In genomic region chr4:53235547-53235946, GRCh38 we compare ENCODE assay signal across 30 cellular contexts.
DNase-seq lines count a peak whose midpoint lies in the region; ATAC-seq, FAIRE-seq and TF ChIP-seq lines count a peak whose summit lies in the region.
"Had no signal": no experiment of that assay in that cellular context is flagged by ENCODE, and none has a peak within 500 bp of the region (broad histone marks: within the 10 kb centered on the region; RNA-seq: fewer than 3 reads in every experiment).

No MANE protein-coding gene starts in this region.

- peak; percentile 28 for DNase-seq in GM06990 (ENCODE audit: extremely low read depth, insufficient read length)
- DNase-seq in MV-4-11 (lab: John Stamatoyannopoulos, UW): peak; percentile 56
- no peak for DNase-seq in kidney
- no peak for DNase-seq in activated naive CD4-positive, alpha-beta T cell treated with Interleukin-2 at 50 U/mL for 16 hours
- DNase-seq in NCI-H1092 (lab: John Stamatoyannopoulos, UW): no peak
- no peak for DNase-seq in Caco-2
- DNase-seq: activated CD4-positive, alpha-beta T cell treated with anti-CD3 and anti-CD28 coated beads for 1 hour; activated effector memory CD4-positive, alpha-beta T cell treated with Interleukin-2 at 50 U/mL for 16 hours; activated T-cell treated with anti-CD3 and anti-CD28 coated beads for 4 hours; CD8-positive, alpha-beta T cell; DMS 273 treated with DMSO at 0.1 percent for 48 hours; left colon; NCI-H1694; NCI-H510A; OCI-M1; pancreas; retina; SK-N-SH; stimulated activated naive CD8-positive, alpha-beta T cell treated with anti-CD3 and anti-CD28 coated beads, Interleukin-15, amount 100 ng/mL, for 72 hours; T-helper 17 cell; thyroid gland had no signal

- POLR2A ChIA-PET in Caco-2 (lab: Charles Lee): no interaction called here

- H3K4me3 Mint-ChIP-seq in Caco-2 (ENCODE audit: unreplicated experiment): no peak overlapping the region
- H3K4me3 Mint-ChIP-seq: CD8-positive, alpha-beta T cell; dendritic cell treated with granulocyte-macrophage colony-stimulating factor and Interleukin-4, amounts not matched to agents 40 ng/mL and 50 ng/mL, for 4 days; neural crest cell; stimulated activated naive CD8-positive, alpha-beta T cell treated with anti-CD3 and anti-CD28 coated beads, Interleukin-15, amount 100 ng/mL, for 72 hours; T-helper 17 cell had no signal

- H3K9me3 ChIP-seq in kidney (ENCODE audit: control insufficient read depth in 1 of 2, low read length in 2 of 2) (no peaks in the 10 kb centered on the region), Caco-2 (no peaks in the 10 kb centered on the region)
- H3K9me3 ChIP-seq: gastroesophageal sphincter, pancreas, SK-N-SH, thyroid gland had no signal

- no peak for FAIRE-seq in kidney (lab: Jason Lieb, UNC)
- FAIRE-seq: endometrium, pancreas had no signal

- no peak overlapping the region for H3K27ac ChIP-seq in kidney (ENCODE audit: low read depth in 2 of 2, low read length in 2 of 2)
- H3K27ac ChIP-seq: gastroesophageal sphincter, hepatocyte, HL-60, pancreas, skin epidermis, thyroid gland had no signal

- H3K4me1 Mint-ChIP-seq in Caco-2 (ENCODE audit: low read depth, unreplicated experiment): no peaks in the 10 kb centered on the region
- H3K4me1 Mint-ChIP-seq: neural crest cell; stimulated activated naive CD8-positive, alpha-beta T cell treated with anti-CD3 and anti-CD28 coated beads, Interleukin-15, amount 100 ng/mL, for 72 hours had no signal

- H3K27ac Mint-ChIP-seq in Caco-2 (ENCODE audit: unreplicated experiment): no peak overlapping the region
- H3K27ac Mint-ChIP-seq: CD8-positive, alpha-beta T cell; dendritic cell treated with granulocyte-macrophage colony-stimulating factor and Interleukin-4, amounts not matched to agents 40 ng/mL and 50 ng/mL, for 4 days; stimulated activated naive CD8-positive, alpha-beta T cell treated with anti-CD3 and anti-CD28 coated beads, Interleukin-15, amount 100 ng/mL, for 72 hours; T-helper 17 cell had no signal

- H3K4me1 ChIP-seq in kidney (ENCODE audit: control insufficient read depth in 1 of 2, insufficient read depth in 1 of 2, low read depth in 1 of 2, low read length in 2 of 2): no peaks in the 10 kb centered on the region
- H3K4me1 ChIP-seq in Caco-2: no peaks in the 10 kb centered on the region
- H3K4me1 ChIP-seq: pancreas, thyroid gland had no signal

- no peaks in the 10 kb centered on the region for H3K36me3 ChIP-seq in GM06990 (ENCODE audit: control insufficient read depth, insufficient read depth, low read length)
- no peaks in the 10 kb centered on the region for H3K36me3 ChIP-seq in kidney (ENCODE audit: control insufficient read depth in 1 of 2, insufficient read depth in 2 of 2, low read length in 2 of 2)
- H3K36me3 ChIP-seq in Caco-2 (ENCODE audit: control insufficient read depth, insufficient read depth, low read length): no peaks in the 10 kb centered on the region
- H3K36me3 ChIP-seq: gastroesophageal sphincter, pancreas, thyroid gland had no signal

- H3K4me3 ChIP-seq in GM06990 (replicated peaks; ENCODE audit: low read depth, low read length): no peak overlapping the region
- no peak overlapping the region for H3K4me3 ChIP-seq in kidney (ENCODE audit: low read length in 2 of 2)
- no peak overlapping the region for H3K4me3 ChIP-seq in Caco-2 (ENCODE audit: low read depth, low read length)
- H3K4me3 ChIP-seq: gastroesophageal sphincter, hepatocyte, pancreas, skin epidermis, thyroid gland had no signal

- no peak for TF ChIP-seq CTCF in GM06990 (IDR thresholded peaks at IDR 0.05; ENCODE audit: insufficient read depth, low read length, poor library complexity, severe bottlenecking)
- TF ChIP-seq CTCF in kidney (IDR thresholded peaks at IDR 0.05; ENCODE audit: borderline replicate concordance, extremely low read depth, insufficient read depth): no peak
- no peak for TF ChIP-seq CTCF in Caco-2 (IDR thresholded peaks at IDR 0.05; ENCODE audit: insufficient read depth in 1 of 2, low read depth in 1 of 2, low read length in 1 of 2, severe bottlenecking in 1 of 2, unreplicated experiment in 1 of 2)

- ATAC-seq in GM18858 (IDR thresholded peaks at IDR 0.05; ENCODE audit: unreplicated experiment): peak; percentile 46
- peak; percentile 47 for ATAC-seq in HG02759 (IDR thresholded peaks at IDR 0.05; ENCODE audit: unreplicated experiment)
- ATAC-seq: CD8-positive, alpha-beta T cell; gastroesophageal sphincter; left colon; pancreas; stimulated activated naive CD8-positive, alpha-beta T cell treated with anti-CD3 and anti-CD28 coated beads, Interleukin-15, amount 100 ng/mL, for 72 hours; T-helper 17 cell had no signal

- H3K27me3 ChIP-seq in GM06990 (replicated peaks; ENCODE audit: control insufficient read depth, insufficient read depth, low read length): no peaks in the 10 kb centered on the region
- H3K27me3 ChIP-seq in Caco-2 (replicated peaks; ENCODE audit: control insufficient read depth, insufficient read depth, low read length): no peaks in the 10 kb centered on the region
- H3K27me3 ChIP-seq: gastroesophageal sphincter, hepatocyte, pancreas, thyroid gland had no signal

- H3K27me3 Mint-ChIP-seq in Caco-2 (ENCODE audit: insufficient read depth, unreplicated experiment): no peaks in the 10 kb centered on the region
- H3K27me3 Mint-ChIP-seq: dendritic cell treated with granulocyte-macrophage colony-stimulating factor and Interleukin-4, amounts not matched to agents 40 ng/mL and 50 ng/mL, for 4 days; stimulated activated naive CD8-positive, alpha-beta T cell treated with anti-CD3 and anti-CD28 coated beads, Interleukin-15, amount 100 ng/mL, for 72 hours; T-helper 17 cell had no signal

- H3K9me3 Mint-ChIP-seq in Caco-2 (ENCODE audit: unreplicated experiment): no peaks in the 10 kb centered on the region
- H3K9me3 Mint-ChIP-seq: CD8-positive, alpha-beta T cell; dendritic cell treated with granulocyte-macrophage colony-stimulating factor and Interleukin-4, amounts not matched to agents 40 ng/mL and 50 ng/mL, for 4 days; neural crest cell had no signal

- peaks cover 7% of the 10 kb centered on the region for H3K36me3 Mint-ChIP-seq in Caco-2 (ENCODE audit: insufficient read depth, unreplicated experiment)

- CTCF ChIA-PET in Caco-2 (lab: Charles Lee): no interaction called here

- H3K9ac ChIP-seq in kidney (ENCODE audit: low read length in 2 of 2): no peak overlapping the region
- H3K9ac ChIP-seq: SK-N-SH had no signal

- no TSS peak for BruUV-seq in Caco-2 (replicated peaks; lab: Mats Ljungman, UMichigan)

- intact Hi-C loops in kidney (cut with DNase I) (no loop called here), Caco-2 (cut with micrococcal nuclease; ENCODE audit: unreplicated experiment) (no loop called here)

Comparison
In these comparisons a context has a peak if more than half of its experiments do, and no peak if none do; other contexts are left out.
1. DNase-seq: peak in GM06990 (single experiment) and MV-4-11 (single experiment); none in kidney (single experiment), activated naive CD4-positive, alpha-beta T cell treated with Interleukin-2 at 50 U/mL for 16 hours (single experiment), NCI-H1092 (single experiment) and Caco-2 (0 of 2).